Comparison of ENCODE assay signal across 8 cellular contexts in the genomic region with DNA sequence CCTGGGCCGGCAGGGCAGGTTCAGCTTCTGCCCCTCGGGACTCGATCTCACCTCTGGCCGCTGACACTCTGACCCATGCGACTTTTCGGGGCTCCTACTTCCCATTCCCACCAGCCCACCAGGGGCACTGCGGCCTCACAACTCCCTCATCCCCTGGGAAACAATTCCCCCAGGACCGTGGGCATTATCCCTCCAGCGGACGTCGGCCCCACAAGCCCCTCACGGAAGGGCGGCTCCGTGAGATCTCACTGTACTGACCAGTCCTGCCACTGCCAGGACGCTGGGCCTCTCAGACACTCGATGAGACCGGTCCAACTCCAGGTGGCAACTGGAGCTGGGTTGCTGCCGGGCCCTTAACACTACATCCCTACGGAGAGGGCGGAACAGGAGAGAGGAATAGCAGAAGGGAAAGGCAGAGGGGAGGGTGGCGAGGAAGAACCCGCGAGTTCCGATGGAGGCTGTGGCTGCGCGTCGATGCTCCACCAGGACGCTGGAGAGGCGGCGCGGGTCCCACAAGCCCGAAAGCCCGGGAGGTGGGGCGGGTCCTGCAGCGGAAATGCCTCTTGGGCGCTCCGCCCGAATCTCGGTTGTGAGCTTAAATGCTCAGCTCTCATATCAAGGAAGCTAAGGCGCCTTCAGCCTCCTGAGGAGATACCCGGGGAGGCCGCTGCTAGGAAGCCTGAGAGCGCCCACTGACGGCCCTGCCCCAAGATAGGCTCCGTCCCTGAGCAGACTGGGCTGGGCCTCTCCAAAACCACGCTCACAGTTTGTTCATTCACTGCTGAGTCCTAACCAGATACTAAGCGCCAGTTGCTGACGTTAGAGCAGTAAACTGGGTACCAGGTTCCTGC. TPM values are rescaled to one million over a fixed set of nuclear protein-coding genes. Genes with fewer than 3 reads are reported as not detected.
DNase-seq lines count a peak whose midpoint lies in the region; ATAC-seq and TF ChIP-seq lines count a peak whose summit lies in the region.

No MANE protein-coding gene starts in this region.

- H3K9me3 ChIP-seq in Caco-2, result no peaks in the 10 kb centered on the region

- no peaks in the 10 kb centered on the region for H3K36me3 ChIP-seq in Caco-2 (ENCODE audit: control insufficient read depth, insufficient read depth, low read length)

- no TSS peak for BruUV-seq in Caco-2 (replicated peaks; lab: Mats Ljungman, UMichigan)

- H3K4me3 Mint-ChIP-seq in activated naive CD8-positive, alpha-beta T cell treated with anti-CD3 and anti-CD28 coated beads for 36 hours, result peak overlapping the region; percentile 49
- no peak overlapping the region for H3K4me3 Mint-ChIP-seq in Caco-2 (ENCODE audit: unreplicated experiment)

- peak; percentile 26 for DNase-seq in HFF-Myc (ENCODE audit: extremely low read depth, low read depth)
- DNase-seq in activated naive CD8-positive, alpha-beta T cell treated with anti-CD3 and anti-CD28 coated beads for 36 hours, result peak; percentile 56
- peak in 1 of 2 donors; percentile 45 for DNase-seq in left colon
- peak; percentile 62 for DNase-seq in stimulated activated naive CD8-positive, alpha-beta T cell treated with anti-CD3 and anti-CD28 coated beads, Interleukin-15, Interleukin-2, amounts not matched to agents 100 U/mL and 50 U/mL, for 24 hours
- no peak for DNase-seq in midbrain (lab: John Stamatoyannopoulos, UW)
- no peak for DNase-seq in Caco-2
- no peak for DNase-seq in HuH-7 (ENCODE audit: low spot score)

- peak overlapping the region; percentile 36 for H3K27ac Mint-ChIP-seq in activated naive CD8-positive, alpha-beta T cell treated with anti-CD3 and anti-CD28 coated beads for 36 hours
- H3K27ac Mint-ChIP-seq in Caco-2 (ENCODE audit: unreplicated experiment), result no peak overlapping the region

- H3K4me3 ChIP-seq in HFF-Myc (replicated peaks; ENCODE audit: low read depth, low read length), result peak overlapping the region; percentile 23
- H3K4me3 ChIP-seq in Caco-2 (ENCODE audit: low read depth, low read length), result no peak overlapping the region

- CTCF ChIA-PET in Caco-2 (lab: Charles Lee), result no interaction called here

- H3K9me3 Mint-ChIP-seq in activated naive CD8-positive, alpha-beta T cell treated with anti-CD3 and anti-CD28 coated beads for 36 hours, result no peaks in the 10 kb centered on the region
- peaks cover 6% of the 10 kb centered on the region for H3K9me3 Mint-ChIP-seq in Caco-2 (ENCODE audit: unreplicated experiment)

- H3K27me3 Mint-ChIP-seq in activated naive CD8-positive, alpha-beta T cell treated with anti-CD3 and anti-CD28 coated beads for 36 hours, result no peaks in the 10 kb centered on the region
- H3K27me3 Mint-ChIP-seq in Caco-2 (ENCODE audit: insufficient read depth, unreplicated experiment), result no peaks in the 10 kb centered on the region

- TF ChIP-seq CTCF in HFF-Myc (IDR thresholded peaks at IDR 0.05; ENCODE audit: low read depth, low read length, missing control alignments), result no peak
- no peak for TF ChIP-seq CTCF in Caco-2 (IDR thresholded peaks at IDR 0.05; ENCODE audit: insufficient read depth in 1 of 2, low read depth in 1 of 2, low read length in 1 of 2, severe bottlenecking in 1 of 2, unreplicated experiment in 1 of 2)

- H3K27me3 ChIP-seq in Caco-2 (replicated peaks; ENCODE audit: control insufficient read depth, insufficient read depth, low read length), result no peaks in the 10 kb centered on the region

- H3K4me1 ChIP-seq in Caco-2, result no peaks in the 10 kb centered on the region

- POLR2A ChIA-PET in Caco-2 (lab: Charles Lee), result no interaction called here

- intact Hi-C loops in left colon (cut with DNase I, micrococcal nuclease) (no loop called here), Caco-2 (cut with micrococcal nuclease; ENCODE audit: unreplicated experiment) (no loop called here)

- H3K4me1 Mint-ChIP-seq in activated naive CD8-positive, alpha-beta T cell treated with anti-CD3 and anti-CD28 coated beads for 36 hours, result peaks cover 2% of the 10 kb centered on the region
- H3K4me1 Mint-ChIP-seq in Caco-2 (ENCODE audit: low read depth, unreplicated experiment), result no peaks in the 10 kb centered on the region

- peaks cover 7% of the 10 kb centered on the region for H3K36me3 Mint-ChIP-seq in activated naive CD8-positive, alpha-beta T cell treated with anti-CD3 and anti-CD28 coated beads for 36 hours
- H3K36me3 Mint-ChIP-seq in Caco-2 (ENCODE audit: insufficient read depth, unreplicated experiment), result peaks cover 7% of the 10 kb centered on the region

- ATAC-seq in left colon (peak; percentile 63), HG03432 (IDR thresholded peaks at IDR 0.05; ENCODE audit: unreplicated experiment) (no peak)
- peak; percentile 92 for ATAC-seq in stimulated activated naive CD8-positive, alpha-beta T cell treated with anti-CD3 and anti-CD28 coated beads, Interleukin-15, Interleukin-2, amounts not matched to agents 100 U/mL and 50 U/mL, for 24 hours

RNA-seq across cellular contexts. Expression of a gene that starts 36.3 kb away (rescaled TPM):
- 100 to 1,000 TPM; 264 to 289 TPM for total RNA-seq in activated naive CD8-positive, alpha-beta T cell treated with anti-CD3 and anti-CD28 coated beads for 36 hours
- total RNA-seq in left colon, result 100 to 1,000 TPM; 167 to 189 TPM
- total RNA-seq in Caco-2 (2022), result 281 TPM in 2 replicates

RNA-seq across cellular contexts. Expression of a gene that starts 43.7 kb away (rescaled TPM):
- 100 to 1,000 TPM in 1 of 2 experiments, 10 to 100 TPM in 1; 92.8 to 113 TPM for total RNA-seq in activated naive CD8-positive, alpha-beta T cell treated with anti-CD3 and anti-CD28 coated beads for 36 hours
- 10 to 100 TPM; 11.0 to 17.3 TPM for total RNA-seq in left colon
- total RNA-seq in Caco-2 (2022), result 68.9 and 74.8 TPM in 2 replicates

RNA-seq across cellular contexts. Expression of a gene that starts 46.5 kb away (rescaled TPM):
- 1 to 10 TPM; 7.6 to 8.1 TPM for total RNA-seq in activated naive CD8-positive, alpha-beta T cell treated with anti-CD3 and anti-CD28 coated beads for 36 hours
- 1 to 10 TPM; 1.2 to 7.1 TPM for total RNA-seq in left colon
- 3.1 and 3.4 TPM in 2 replicates for total RNA-seq in Caco-2 (2022)

Comparison
In these comparisons a context has a peak if more than half of its experiments do, and no peak if none do; other contexts are left out.
1. DNase-seq: peak in HFF-Myc (single experiment), activated naive CD8-positive, alpha-beta T cell treated with anti-CD3 and anti-CD28 coated beads for 36 hours (single experiment) and stimulated activated naive CD8-positive, alpha-beta T cell treated with anti-CD3 and anti-CD28 coated beads, Interleukin-15, Interleukin-2, amounts not matched to agents 100 U/mL and 50 U/mL, for 24 hours (single experiment); none in midbrain (single experiment), Caco-2 (0 of 2) and HuH-7 (single experiment).